8 cellular contexts compared by ENCODE assay signal in genomic region chrX:120456973-120457372, GRCh38. TPM values are rescaled to one million over a fixed set of nuclear protein-coding genes. Genes with fewer than 3 reads are reported as not detected.
A peak's percentile ranks its signal among the peaks of the same experiment; 100 is the strongest.
DNase-seq lines count a peak whose midpoint lies in the region; TF ChIP-seq lines count a peak whose summit lies in the region.

No MANE protein-coding gene starts in this region.

- H3K27ac Mint-ChIP-seq in activated CD4-positive, alpha-beta T cell treated with anti-CD3 and anti-CD28 coated beads, Interleukin-2, amount 10 ng/mL, durations not matched to agents 7 days and 5 days = peak overlapping the region; percentile 78
- no peak overlapping the region for H3K27ac Mint-ChIP-seq in type B pancreatic cell

- peaks cover 47% of the 10 kb centered on the region for H3K4me1 Mint-ChIP-seq in activated CD4-positive, alpha-beta T cell treated with anti-CD3 and anti-CD28 coated beads, Interleukin-2, amount 10 ng/mL, durations not matched to agents 7 days and 5 days
- H3K4me1 Mint-ChIP-seq in type B pancreatic cell (ENCODE audit: unreplicated experiment) = peaks cover 5% of the 10 kb centered on the region

- TF ChIP-seq CTCF in type B pancreatic cell (conservative IDR thresholded peaks at IDR 0.05) (no peak), lower leg skin (IDR thresholded peaks at IDR 0.05) (no peak)

- intact Hi-C loops in lower leg skin (cut with DNase I; ENCODE audit: low total_unique reads) = no loop called here

- H3K27me3 Mint-ChIP-seq in activated CD4-positive, alpha-beta T cell treated with anti-CD3 and anti-CD28 coated beads, Interleukin-2, amount 10 ng/mL, durations not matched to agents 7 days and 5 days = no peaks in the 10 kb centered on the region
- no peaks in the 10 kb centered on the region for H3K27me3 Mint-ChIP-seq in type B pancreatic cell

- H3K27ac ChIP-seq in skin epidermis = peak overlapping the region in 11 of 21 experiments; percentile 5 to 77 (median 31)

- H3K9me3 Mint-ChIP-seq in activated CD4-positive, alpha-beta T cell treated with anti-CD3 and anti-CD28 coated beads, Interleukin-2, amount 10 ng/mL, durations not matched to agents 7 days and 5 days = no peaks in the 10 kb centered on the region
- no peaks in the 10 kb centered on the region for H3K9me3 Mint-ChIP-seq in type B pancreatic cell

- CTCF ChIA-PET in activated CD4-positive, alpha-beta T cell treated with anti-CD3 and anti-CD28 coated beads, Interleukin-2, amount 10 ng/mL, durations not matched to agents 7 days and 5 days (lab: Charles Lee) = interaction anchor here (1.6 kb wide), 1 partner anchor 15 kb away, joined by 3 read pairs; no protein-coding TSS in a partner anchor

- no peak for TF ChIP-seq POLR2A in lower leg skin (IDR thresholded peaks at IDR 0.05)

- H3K4me3 ChIP-seq in skin epidermis (peak overlapping the region in 1 of 7 experiments; percentile 9), lower leg skin (ENCODE audit: low read depth, poor library complexity, severe bottlenecking) (no peak overlapping the region)

- peaks cover 15% of the 10 kb centered on the region for H3K36me3 Mint-ChIP-seq in activated CD4-positive, alpha-beta T cell treated with anti-CD3 and anti-CD28 coated beads, Interleukin-2, amount 10 ng/mL, durations not matched to agents 7 days and 5 days (ENCODE audit: low read depth)
- no peaks in the 10 kb centered on the region for H3K36me3 Mint-ChIP-seq in type B pancreatic cell

- H3K4me3 Mint-ChIP-seq in activated CD4-positive, alpha-beta T cell treated with anti-CD3 and anti-CD28 coated beads, Interleukin-2, amount 10 ng/mL, durations not matched to agents 7 days and 5 days = peak overlapping the region; percentile 58
- no peak overlapping the region for H3K4me3 Mint-ChIP-seq in type B pancreatic cell

- POLR2A ChIA-PET in activated CD4-positive, alpha-beta T cell treated with anti-CD3 and anti-CD28 coated beads, Interleukin-2, amount 10 ng/mL, durations not matched to agents 7 days and 5 days (lab: Charles Lee) = no interaction called here

- DNase-seq in activated CD4-positive, alpha-beta T cell treated with anti-CD3 and anti-CD28 coated beads, Interleukin-2, amount 10 ng/mL, durations not matched to agents 7 days and 5 days = peak; percentile 43
- no peak for DNase-seq in activated CD4-positive, alpha-beta T cell treated with anti-CD3 and anti-CD28 coated beads for 48 hours
- peak; percentile 85 for DNase-seq in NOMO-1 treated with DMSO at 0.1 percent for 48 hours (lab: John Stamatoyannopoulos, UW; ENCODE audit: unreplicated experiment)
- peak; percentile 30 for DNase-seq in astrocyte of the hippocampus (ENCODE audit: low read depth, low spot score)
- DNase-seq in NCI-H69 (lab: John Stamatoyannopoulos, UW) = no peak
- DNase-seq in type B pancreatic cell (ENCODE audit: extremely low spot score, unreplicated experiment) = no peak
- DNase-seq in lower leg skin (ENCODE audit: low spot score in 2 of 2) = no peak

- 19 to 24% methylated on average over 4 of the region's 4 CpGs for WGBS in lower leg skin, 2 donors

RNA-seq across cellular contexts. Expression of gene LAMP2, which starts 12.1 kb away (rescaled TPM):
- total RNA-seq in activated CD4-positive, alpha-beta T cell treated with anti-CD3 and anti-CD28 coated beads, Interleukin-2, amount 10 ng/mL, durations not matched to agents 7 days and 5 days = 10 to 100 TPM; 47.7 to 59.5 TPM
- total RNA-seq in type B pancreatic cell (ENCODE audit: low replicate concordance) (82.9 and 120 TPM in 2 replicates), lower leg skin (100 to 1,000 TPM in 3 of 4 donors, 10 to 100 TPM in 1; 90.1 to 154 (median 120) TPM)

Comparison
In these comparisons a context has a peak if more than half of its experiments do, and no peak if none do; other contexts are left out.
1. DNase-seq: peak in activated CD4-positive, alpha-beta T cell treated with anti-CD3 and anti-CD28 coated beads, Interleukin-2, amount 10 ng/mL, durations not matched to agents 7 days and 5 days (single experiment), NOMO-1 treated with DMSO at 0.1 percent for 48 hours (single experiment) and astrocyte of the hippocampus (single experiment); none in activated CD4-positive, alpha-beta T cell treated with anti-CD3 and anti-CD28 coated beads for 48 hours (single experiment), NCI-H69 (single experiment), type B pancreatic cell (single experiment) and lower leg skin (0 of 2).